In genomic region chr11:7079545-7080135, GRCh38 we compare ENCODE assay signal across 1 cellular context.
A peak's percentile ranks its signal among the peaks of the same experiment; 100 is the strongest.
TF ChIP-seq lines count a peak whose summit lies in the region.

No MANE protein-coding gene starts in this region.

TF ChIP-seq in K562, 482 proteins besides CTCF, POLR2A, EP300 and RAD21 (continued from another document):
- TF ChIP-seq, protein P1, sequence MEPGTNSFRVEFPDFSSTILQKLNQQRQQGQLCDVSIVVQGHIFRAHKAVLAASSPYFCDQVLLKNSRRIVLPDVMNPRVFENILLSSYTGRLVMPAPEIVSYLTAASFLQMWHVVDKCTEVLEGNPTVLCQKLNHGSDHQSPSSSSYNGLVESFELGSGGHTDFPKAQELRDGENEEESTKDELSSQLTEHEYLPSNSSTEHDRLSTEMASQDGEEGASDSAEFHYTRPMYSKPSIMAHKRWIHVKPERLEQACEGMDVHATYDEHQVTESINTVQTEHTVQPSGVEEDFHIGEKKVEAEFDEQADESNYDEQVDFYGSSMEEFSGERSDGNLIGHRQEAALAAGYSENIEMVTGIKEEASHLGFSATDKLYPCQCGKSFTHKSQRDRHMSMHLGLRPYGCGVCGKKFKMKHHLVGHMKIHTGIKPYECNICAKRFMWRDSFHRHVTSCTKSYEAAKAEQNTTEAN (CRISPR knock-in tag; IDR thresholded peaks at IDR 0.05), result no peak
- TF ChIP-seq TAL1 (IDR thresholded peaks at IDR 0.05) (peak; percentile 68), NFIC (IDR thresholded peaks at IDR 0.05) (0 out of 2 replicates have a peak, but pooled peaks have one; percentile 14), FOXA3 (CRISPR knock-in tag; conservative IDR thresholded peaks at IDR 0.05 in 1 of 2, IDR thresholded peaks at IDR 0.05 in 1 of 2) (no peak), ZFPM2 (CRISPR knock-in tag; IDR thresholded peaks at IDR 0.05) (no peak), TRIM28 (IDR thresholded peaks at IDR 0.05) (peak; percentile 90; the same call in 1 of the 2 replicates), FOXJ3 (CRISPR knock-in tag; IDR thresholded peaks at IDR 0.05) (no peak), FIP1L1 (IDR thresholded peaks at IDR 0.05; ENCODE audit: low read depth, low read length, poor library complexity, severe bottlenecking) (no peak), PHTF2 (CRISPR knock-in tag; IDR thresholded peaks at IDR 0.05) (no peak), KLF1 (tag; IDR thresholded peaks at IDR 0.05) (no peak), MECOM (CRISPR knock-in tag; IDR thresholded peaks at IDR 0.05) (no peak), CC2D1A (IDR thresholded peaks at IDR 0.05) (0 out of 2 replicates have a peak, but pooled peaks have one; percentile 25), MIER1 (IDR thresholded peaks at IDR 0.05; ENCODE audit: low read depth) (no peak), ZNF589 (CRISPR knock-in tag; IDR thresholded peaks at IDR 0.05; ENCODE audit: low read depth) (no peak)
- TF ChIP-seq, protein P2, sequence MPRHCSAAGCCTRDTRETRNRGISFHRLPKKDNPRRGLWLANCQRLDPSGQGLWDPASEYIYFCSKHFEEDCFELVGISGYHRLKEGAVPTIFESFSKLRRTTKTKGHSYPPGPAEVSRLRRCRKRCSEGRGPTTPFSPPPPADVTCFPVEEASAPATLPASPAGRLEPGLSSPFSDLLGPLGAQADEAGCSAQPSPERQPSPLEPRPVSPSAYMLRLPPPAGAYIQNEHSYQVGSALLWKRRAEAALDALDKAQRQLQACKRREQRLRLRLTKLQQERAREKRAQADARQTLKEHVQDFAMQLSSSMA (CRISPR knock-in tag; IDR thresholded peaks at IDR 0.05), result no peak
- TF ChIP-seq, protein P3, sequence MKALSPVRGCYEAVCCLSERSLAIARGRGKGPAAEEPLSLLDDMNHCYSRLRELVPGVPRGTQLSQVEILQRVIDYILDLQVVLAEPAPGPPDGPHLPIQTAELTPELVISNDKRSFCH (CRISPR knock-in tag; IDR thresholded peaks at IDR 0.05), result no peak
- TF ChIP-seq, protein P3 (tag; IDR thresholded peaks at IDR 0.05), result 0 out of 2 replicates have a peak, but pooled peaks have one; percentile 36
- TF ChIP-seq, protein P4, sequence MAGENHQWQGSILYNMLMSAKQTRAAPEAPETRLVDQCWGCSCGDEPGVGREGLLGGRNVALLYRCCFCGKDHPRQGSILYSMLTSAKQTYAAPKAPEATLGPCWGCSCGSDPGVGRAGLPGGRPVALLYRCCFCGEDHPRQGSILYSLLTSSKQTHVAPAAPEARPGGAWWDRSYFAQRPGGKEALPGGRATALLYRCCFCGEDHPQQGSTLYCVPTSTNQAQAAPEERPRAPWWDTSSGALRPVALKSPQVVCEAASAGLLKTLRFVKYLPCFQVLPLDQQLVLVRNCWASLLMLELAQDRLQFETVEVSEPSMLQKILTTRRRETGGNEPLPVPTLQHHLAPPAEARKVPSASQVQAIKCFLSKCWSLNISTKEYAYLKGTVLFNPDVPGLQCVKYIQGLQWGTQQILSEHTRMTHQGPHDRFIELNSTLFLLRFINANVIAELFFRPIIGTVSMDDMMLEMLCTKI (IDR thresholded peaks at IDR 0.05; ENCODE audit: partially characterized antibody), result no peak
